Comparison of ENCODE assay signal across 7 cellular contexts in genomic region chr9:135501261-135502167, GRCh38. TPM values are rescaled to one million over a fixed set of nuclear protein-coding genes. Genes with fewer than 3 reads are reported as not detected.
A peak's percentile ranks its signal among the peaks of the same experiment; 100 is the strongest.
DNase-seq lines count a peak whose midpoint lies in the region; ATAC-seq, FAIRE-seq and TF ChIP-seq lines count a peak whose summit lies in the region.

No MANE protein-coding gene starts in this region.

- peak overlapping the region; percentile 62 for H3K4me3 ChIP-seq in mononuclear cell (ENCODE audit: low read length)

- FAIRE-seq in GM12892 (lab: Jason Lieb, UNC), result no peak

- peak; percentile 86 for DNase-seq in GM12892 (ENCODE audit: insufficient read length)
- DNase-seq in NCI-H510A treated with DMSO at 0.1 percent for 48 hours (lab: John Stamatoyannopoulos, UW), result peak; percentile 40
- peak; percentile 24 to 81 for DNase-seq in dermis microvascular lymphatic vessel endothelial cell (ENCODE audit: low read depth in 2 of 2)
- DNase-seq in cerebellar nuclear complex (lab: John Stamatoyannopoulos, UW), result no peak

- no peaks in the 10 kb centered on the region for H3K9me3 ChIP-seq in mononuclear cell (ENCODE audit: low read depth, low read length)

- no peaks in the 10 kb centered on the region for H3K27me3 ChIP-seq in mononuclear cell (ENCODE audit: insufficient read depth, low read length)

- no peak for TF ChIP-seq POLR2A in GM12892 (IDR thresholded peaks at IDR 0.05; ENCODE audit: low read depth, low read length)

- peaks cover 26% of the 10 kb centered on the region for H3K4me1 ChIP-seq in mononuclear cell (ENCODE audit: insufficient read depth, low read length)

- ATAC-seq in GM18907 (IDR thresholded peaks at IDR 0.05; ENCODE audit: unreplicated experiment), result no peak
- no peak for ATAC-seq in GM18909 (IDR thresholded peaks at IDR 0.05; ENCODE audit: poor library complexity, unreplicated experiment)

RNA-seq across cellular contexts. Expression of gene MRPS2, which starts 1.0 kb away (rescaled TPM):
- polyA plus RNA-seq in GM12892 (2012; ENCODE audit: missing spikeins), result 27.2 TPM
- total RNA-seq in dermis microvascular lymphatic vessel endothelial cell (11.3 and 18.5 TPM in 2 replicates), mononuclear cell (12.5 TPM)

RNA-seq across cellular contexts. Expression of gene LCN1, which starts 19.7 kb away (rescaled TPM):
- not detected for polyA plus RNA-seq in GM12892 (2012; ENCODE audit: missing spikeins)
- not detected in 2 replicates for total RNA-seq in dermis microvascular lymphatic vessel endothelial cell
- total RNA-seq in mononuclear cell, result not detected

RNA-seq across cellular contexts. Expression of gene PPP1R26, which starts 21.9 kb away (rescaled TPM):
- not detected for polyA plus RNA-seq in GM12892 (2012; ENCODE audit: missing spikeins)
- total RNA-seq in dermis microvascular lymphatic vessel endothelial cell, result 8.7 and 11.3 TPM in 2 replicates
- total RNA-seq in mononuclear cell, result 1.5 TPM

RNA-seq across cellular contexts. Expression of gene OBP2A, which starts 44.4 kb away (rescaled TPM):
- not detected for polyA plus RNA-seq in GM12892 (2012; ENCODE audit: missing spikeins)
- total RNA-seq in dermis microvascular lymphatic vessel endothelial cell (not detected in 2 replicates), mononuclear cell (not detected)

Comparison
In these comparisons a context has a peak if more than half of its experiments do, and no peak if none do; other contexts are left out.
1. DNase-seq: peak in GM12892 (single experiment), NCI-H510A treated with DMSO at 0.1 percent for 48 hours (single experiment) and dermis microvascular lymphatic vessel endothelial cell (2 of 2); none in cerebellar nuclear complex (0 of 2).